8 cellular contexts compared by ENCODE assay signal in the genomic region with DNA sequence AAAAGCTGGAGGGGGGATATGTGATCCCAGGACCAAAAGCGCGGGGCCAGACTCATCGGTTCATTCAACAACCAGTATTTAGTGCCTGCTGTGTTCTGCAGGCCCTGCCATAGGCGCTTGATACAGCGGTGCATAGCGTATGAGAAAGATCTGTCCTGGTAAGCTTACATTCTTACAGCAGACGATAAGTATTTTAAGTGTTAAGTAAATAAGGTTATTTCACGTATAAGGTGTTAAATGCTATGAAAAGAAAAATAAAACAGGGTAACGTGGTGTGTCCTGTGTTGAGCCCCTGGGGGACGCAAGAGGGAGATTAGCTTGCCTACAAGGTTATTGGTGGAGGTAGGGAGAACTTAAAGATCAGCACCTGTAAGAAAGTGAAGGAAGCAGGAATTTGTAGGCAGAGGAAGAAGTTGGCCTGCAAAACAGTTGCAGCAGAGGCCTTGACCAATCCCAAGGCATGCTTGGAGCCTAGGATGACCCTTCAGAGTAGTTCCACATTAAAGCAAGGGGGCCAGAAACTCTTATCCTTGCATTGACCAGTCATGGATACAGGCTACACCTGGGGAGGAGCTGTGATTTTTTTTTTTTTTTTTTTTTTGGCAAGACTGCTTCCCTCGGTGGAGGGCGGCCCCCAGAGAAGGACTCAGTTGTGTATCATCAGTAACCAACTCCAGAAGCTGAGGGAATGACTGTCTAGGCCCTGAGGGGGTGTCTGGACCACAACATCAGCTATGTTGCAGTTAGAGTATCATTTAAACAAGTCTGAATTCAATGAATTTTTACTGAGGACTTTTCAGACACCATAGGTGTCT. TPM values are rescaled to one million over a fixed set of nuclear protein-coding genes. Genes with fewer than 3 reads are reported as not detected.
DNase-seq lines count a peak whose midpoint lies in the region; ATAC-seq and TF ChIP-seq lines count a peak whose summit lies in the region.

No MANE protein-coding gene starts in this region.

- intact Hi-C loops in right lobe of liver (cut with DNase I) (no loop called here), transverse colon (cut with DNase I; ENCODE audit: low total_unique reads) (loop anchor here (10.0 kb wide), 1 partner anchor 81 kb away; no protein-coding TSS in a partner anchor)

- peak overlapping the region; percentile 77; the same call in 1 of the 2 replicates for H2AFZ ChIP-seq in Karpas-422 (ENCODE audit: low read length)

- TF ChIP-seq POLR2A in right lobe of liver (IDR thresholded peaks at IDR 0.05): no peak
- no peak for TF ChIP-seq POLR2A in transverse colon (IDR thresholded peaks at IDR 0.05)

- peak overlapping the region; percentile 88 for H3K4me2 ChIP-seq in DOHH2 (ENCODE audit: low read length)
- H3K4me2 ChIP-seq in Karpas-422 (ENCODE audit: low read depth, low read length, poor library complexity, severe bottlenecking): peak overlapping the region; percentile 81

- no peak for TF ChIP-seq EP300 in transverse colon (IDR thresholded peaks at IDR 0.05; ENCODE audit: low read depth)

- 15% methylated on average over 11 of the region's 12 CpGs for WGBS in right lobe of liver (ENCODE audit: insufficient coverage, low coverage, low lambda C conversion rate, missing lambda C conversion rate)
- 8 to 14% methylated on average over 4 to 12 of the region's 12 CpGs for WGBS in transverse colon (ENCODE audit: low coverage in 1 of 2), 2 donors

- H4K20me1 ChIP-seq in DOHH2 (ENCODE audit: control insufficient read depth, insufficient read depth, low read depth, low read length) (no peaks in the 10 kb centered on the region), Karpas-422 (ENCODE audit: insufficient read depth, low read depth, low read length) (no peaks in the 10 kb centered on the region)

- H3K4me3 ChIP-seq in DOHH2 (ENCODE audit: low read length) (peak overlapping the region; percentile 79), Karpas-422 (ENCODE audit: low read length) (peak overlapping the region; percentile 86), astrocyte of the cerebellum (ENCODE audit: low read depth, low read length) (peak overlapping the region; percentile 71), right lobe of liver (peak overlapping the region; percentile 92 to 98 (median 92)), transverse colon (peak overlapping the region; percentile 58 to 98 (median 84))

- H3K9me3 ChIP-seq in DOHH2 (ENCODE audit: control insufficient read depth, insufficient read depth, low read length): no peaks in the 10 kb centered on the region
- no peaks in the 10 kb centered on the region for H3K9me3 ChIP-seq in Karpas-422 (ENCODE audit: low read length)
- no peaks in the 10 kb centered on the region for H3K9me3 ChIP-seq in right lobe of liver
- no peaks in the 10 kb centered on the region for H3K9me3 ChIP-seq in transverse colon

- H3K9ac ChIP-seq in Karpas-422 (ENCODE audit: low read length): peak overlapping the region; percentile 98

- peaks cover 13% of the 10 kb centered on the region for H3K36me3 ChIP-seq in DOHH2 (ENCODE audit: control insufficient read depth, low read length)
- 0 out of 2 replicates have a peak, but pooled peaks cover 8% of the 10 kb centered on the region for H3K36me3 ChIP-seq in Karpas-422 (ENCODE audit: insufficient read depth, low read length)
- no peaks in the 10 kb centered on the region for H3K36me3 ChIP-seq in right lobe of liver
- no peaks in the 10 kb centered on the region for H3K36me3 ChIP-seq in transverse colon

- H3K9me2 ChIP-seq in DOHH2 (replicated peaks; ENCODE audit: control insufficient read depth, low read length) (no peaks in the 10 kb centered on the region), Karpas-422 (replicated peaks; ENCODE audit: insufficient read depth, low read length) (no peaks in the 10 kb centered on the region)

- in situ Hi-C loops in astrocyte of the cerebellum (cut with HindIII; ENCODE audit: low sequenced_read_pairs) (no loop called here), transverse colon (cut with MboI; ENCODE audit: low pct_ligation_motif_present in 1 of 4, low pct_unique_long_range_greater_than_20kb in 1 of 4, low sequenced_read_pairs in 3 of 4) (no loop called here)

- H3K79me2 ChIP-seq in DOHH2 (ENCODE audit: control insufficient read depth, low read length) (peaks cover 6% of the 10 kb centered on the region), Karpas-422 (ENCODE audit: low read length) (0 out of 2 replicates have a peak, but pooled peaks cover 4% of the 10 kb centered on the region)

- H3K27me3 ChIP-seq in DOHH2 (ENCODE audit: control insufficient read depth, low read length): no peaks in the 10 kb centered on the region
- no peaks in the 10 kb centered on the region for H3K27me3 ChIP-seq in Karpas-422 (ENCODE audit: low read length)
- no peaks in the 10 kb centered on the region for H3K27me3 ChIP-seq in right lobe of liver
- no peaks in the 10 kb centered on the region for H3K27me3 ChIP-seq in transverse colon

- no peak for ATAC-seq in right lobe of liver
- no peak for ATAC-seq in GM18868 (IDR thresholded peaks at IDR 0.05; ENCODE audit: unreplicated experiment)

- TF ChIP-seq CTCF in DOHH2 (IDR thresholded peaks at IDR 0.05; ENCODE audit: low read depth, low read length, poor library complexity, severe bottlenecking) (no peak), astrocyte of the cerebellum (IDR thresholded peaks at IDR 0.05; ENCODE audit: low read depth, low read length, missing control alignments) (no peak), right lobe of liver (IDR thresholded peaks at IDR 0.05) (no peak), transverse colon (IDR thresholded peaks at IDR 0.05) (no peak)

- DNase-seq in Karpas-422 (no peak), astrocyte of the cerebellum (ENCODE audit: low read depth) (no peak), right lobe of liver (no peak), transverse colon (no peak), KG1 (lab: John Stamatoyannopoulos, UW) (no peak), NCI-H1092 (lab: John Stamatoyannopoulos, UW) (no peak)

- H3K27ac ChIP-seq in DOHH2 (ENCODE audit: low read depth, low read length) (peak overlapping the region; percentile 83), Karpas-422 (ENCODE audit: low read length) (no peak overlapping the region), right lobe of liver (peak overlapping the region; percentile 89 to 99 (median 97)), transverse colon (peak overlapping the region; percentile 98 to 100 (median 99))

- H3K4me1 ChIP-seq in DOHH2 (ENCODE audit: control insufficient read depth, low read length) (peaks cover 17% of the 10 kb centered on the region), Karpas-422 (ENCODE audit: low read length) (peaks cover 17% of the 10 kb centered on the region), right lobe of liver (peaks cover 0 to 6% (median 0%) of the 10 kb centered on the region in 4 donors), transverse colon (peaks cover 0 to 16% (median 11%) of the 10 kb centered on the region in 4 donors)

- H3F3A ChIP-seq in DOHH2 (ENCODE audit: control insufficient read depth, insufficient read depth): no peaks in the 10 kb centered on the region

RNA-seq across cellular contexts. Expression of a gene that starts 0.5 kb away (rescaled TPM):
- 5.9 and 9.8 TPM in 2 replicates for total RNA-seq in Karpas-422 (2014; rRNA removed; shearing (Covaris generic); ENCODE audit: low replicate concordance)
- 1 to 10 TPM in 5 of 6 experiments, under 1 TPM in 1; 0.89 to 2.9 (median 2.1) TPM for total RNA-seq in right lobe of liver
- 10 to 100 TPM in 1 of 4 donors, 1 to 10 TPM in 3; 4.1 to 11.6 (median 5.8) TPM for total RNA-seq in transverse colon

RNA-seq across cellular contexts. Expression of a gene that starts 26.7 kb away (rescaled TPM):
- 0.11 TPM in 1 of 2 replicates, not detected in the other for total RNA-seq in Karpas-422 (2014; rRNA removed; shearing (Covaris generic); ENCODE audit: low replicate concordance)
- 1 to 10 TPM; 1.3 to 7.6 (median 4.8) TPM for total RNA-seq in right lobe of liver
- total RNA-seq in transverse colon: 10 to 100 TPM in 1 of 4 donors, 1 to 10 TPM in 2, under 1 TPM in 1; 0.80 to 14.9 (median 6.8) TPM
